In the genomic region with DNA sequence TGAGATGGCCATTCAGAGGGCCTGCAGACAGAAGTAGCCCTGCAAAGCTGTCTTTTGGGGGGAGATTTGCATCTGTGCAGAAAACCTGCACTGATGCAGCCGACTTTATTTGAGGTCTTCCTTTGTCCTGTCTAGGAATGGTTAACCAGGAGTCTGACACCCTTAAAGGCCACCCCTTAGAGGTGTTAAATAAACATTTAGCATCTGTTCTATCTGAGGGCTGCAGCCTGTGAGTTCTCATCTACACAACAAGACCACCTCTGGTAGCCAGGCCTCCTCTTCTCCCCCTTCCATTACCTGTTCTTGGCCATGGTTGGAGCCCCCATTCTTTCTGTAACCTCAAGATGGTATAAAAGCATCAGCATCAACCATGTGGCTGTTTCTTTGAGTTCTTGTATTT, we compare ENCODE assay signal across 6 cellular contexts.
"Had no signal": no experiment of that assay in that cellular context is flagged by ENCODE, and none has a peak within 500 bp of the region (broad histone marks: within the 10 kb centered on the region; RNA-seq: fewer than 3 reads in every experiment).

No MANE protein-coding gene starts in this region.

- H3K27ac ChIP-seq: GM23248 had no signal

- H3K4me3 ChIP-seq: GM23248, K562 had no signal

- DNase-seq: GM23248, GOT3, H7, HCEC 1CT, IMR-90 had no signal

- H3K9ac ChIP-seq: GM23248 had no signal

- ATAC-seq: K562 had no signal
